Comparison of ENCODE assay signal across 5 cellular contexts in the genomic region with DNA sequence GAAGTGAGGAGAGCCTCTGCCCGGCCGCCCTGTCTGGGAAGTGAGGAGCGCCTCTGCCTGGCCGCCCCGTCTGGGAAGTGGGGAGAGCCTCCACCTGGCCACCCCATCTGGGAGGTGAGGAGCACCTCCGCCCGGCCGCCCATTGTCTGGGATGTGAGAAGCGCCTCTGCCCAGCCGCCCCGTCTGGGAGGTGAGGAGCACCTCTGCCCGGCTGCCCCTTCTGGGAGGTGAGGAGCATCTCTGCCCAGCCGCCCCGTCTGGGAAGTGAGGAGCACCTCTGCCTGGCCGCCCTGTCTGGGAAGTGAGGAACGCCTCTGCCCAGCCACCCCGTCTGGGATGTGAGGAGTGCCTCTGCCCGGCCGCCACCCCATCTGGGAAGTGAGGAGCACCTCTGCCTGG.
DNase-seq lines count a peak whose midpoint lies in the region; FAIRE-seq and TF ChIP-seq lines count a peak whose summit lies in the region.
"Not testable (repeated sequence)": the region's sequence is repeated elsewhere in the genome, so short reads cannot be mapped to it uniquely, and the experiment has no call there.

No MANE protein-coding gene starts in this region.

- H3K27ac ChIP-seq in kidney (ENCODE audit: low read depth in 2 of 2, low read length in 2 of 2); spleen: not testable (repeated sequence)

- H3K27me3 Mint-ChIP-seq in glutamatergic neuron (ENCODE audit: unreplicated experiment), result not testable (repeated sequence)

- H3K9me3 Mint-ChIP-seq in glutamatergic neuron (ENCODE audit: unreplicated experiment), result not testable (repeated sequence)

- H3K27ac Mint-ChIP-seq in glutamatergic neuron (ENCODE audit: unreplicated experiment), result peak overlapping the region; percentile 69

- not testable (repeated sequence) for H3K4me3 ChIP-seq in kidney (ENCODE audit: low read length in 2 of 2); spleen

- not testable (repeated sequence) for H3K9me3 ChIP-seq in kidney (ENCODE audit: control insufficient read depth in 1 of 2, low read length in 2 of 2); spleen

- H3K36me3 ChIP-seq in kidney (ENCODE audit: control insufficient read depth in 1 of 2, insufficient read depth in 2 of 2, low read length in 2 of 2); spleen: not testable (repeated sequence)

- H3K27me3 ChIP-seq in spleen (replicated peaks in 1 of 7), result not testable (repeated sequence)

- TF ChIP-seq CTCF in glutamatergic neuron (IDR thresholded peaks at IDR 0.05; ENCODE audit: partially characterized antibody, unreplicated experiment); kidney (IDR thresholded peaks at IDR 0.05; ENCODE audit: borderline replicate concordance, extremely low read depth, insufficient read depth); spleen (IDR thresholded peaks at IDR 0.05 in 8 of 11, conservative IDR thresholded peaks at IDR 0.05 in 3 of 11): not testable (repeated sequence)

- H3K9ac ChIP-seq in kidney (ENCODE audit: low read length in 2 of 2), result not testable (repeated sequence)

- H3K4me1 ChIP-seq in kidney (ENCODE audit: control insufficient read depth in 1 of 2, insufficient read depth in 1 of 2, low read depth in 1 of 2, low read length in 2 of 2); spleen: not testable (repeated sequence)

- peaks cover 14% of the 10 kb centered on the region for H3K36me3 Mint-ChIP-seq in glutamatergic neuron (ENCODE audit: unreplicated experiment)

- not testable (repeated sequence) for FAIRE-seq in kidney (lab: Jason Lieb, UNC)

- intact Hi-C loops in kidney (cut with DNase I); spleen (cut with DNase I; ENCODE audit: low total_unique reads): not testable (repeated sequence)

- 93 to 98% (median 94%) methylated on average over 5 to 19 of the region's 19 CpGs for WGBS in spleen, 5 donors

- H3K4me1 Mint-ChIP-seq in glutamatergic neuron (ENCODE audit: low read depth, unreplicated experiment), result not testable (repeated sequence)

- peak; percentile 54 for DNase-seq in activated effector memory CD4-positive, alpha-beta T cell treated with anti-CD3 and anti-CD28 coated beads, Interleukin-2, amount 50 U/mL, for 16 hours
- peak; percentile 9 for DNase-seq in activated naive CD4-positive, alpha-beta T cell treated with anti-CD3 and anti-CD28 coated beads, Interleukin-2, amount 50 U/mL, for 16 hours
- DNase-seq in glutamatergic neuron, result not testable (repeated sequence)
- DNase-seq in kidney, result peak; percentile 62
- peak; percentile 61 for DNase-seq in spleen

- H3K4me3 Mint-ChIP-seq in glutamatergic neuron (ENCODE audit: unreplicated experiment), result not testable (repeated sequence)

- not testable (repeated sequence) for TF ChIP-seq POLR2A in spleen (IDR thresholded peaks at IDR 0.05)
